ENCODE assay signal across 41 cellular contexts in the genomic region with DNA sequence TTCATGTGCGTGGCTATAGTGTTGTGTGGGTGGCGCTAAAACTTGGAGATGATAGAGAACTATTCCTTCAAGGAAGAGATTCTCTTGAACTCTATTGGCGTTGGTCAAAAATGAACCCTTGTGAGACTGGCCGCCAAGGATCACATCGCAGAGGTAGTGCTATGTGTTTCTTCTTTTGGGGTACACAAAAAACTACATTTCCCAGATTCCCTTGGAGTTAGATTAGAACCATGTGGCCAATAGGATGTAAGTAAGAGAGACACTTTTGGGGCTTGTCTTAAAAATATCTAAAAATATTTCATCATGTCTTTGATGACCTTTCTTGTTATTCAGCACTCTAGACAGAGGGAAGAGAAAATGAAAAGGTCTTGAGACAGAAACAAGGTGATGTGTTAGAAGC. TPM values are rescaled to one million over a fixed set of nuclear protein-coding genes. Genes with fewer than 3 reads are reported as not detected.
"Had no signal": no experiment of that assay in that cellular context is flagged by ENCODE, and none has a peak within 500 bp of the region (broad histone marks: within the 10 kb centered on the region; RNA-seq: fewer than 3 reads in every experiment).

No MANE protein-coding gene starts in this region.

- H3K27me3 Mint-ChIP-seq: brain had no signal

- H3K4me1 ChIP-seq: adrenal gland, ascending aorta, body of pancreas, breast epithelium had no signal

- H3K4me3 Mint-ChIP-seq: activated naive CD4-positive, alpha-beta T cell treated with anti-CD3 and anti-CD28 coated beads for 36 hours; activated naive CD4-positive, alpha-beta T cell treated with anti-CD3 and anti-CD28 coated beads, Interleukin-2, amount 10 ng/mL, durations not matched to agents 7 days and 5 days; activated naive CD4-positive, alpha-beta T cell treated with anti-CD3 and anti-CD28 coated beads, Interleukin-2, amount 50 U/mL, for 24 hours; activated naive CD8-positive, alpha-beta T cell; activated naive CD8-positive, alpha-beta T cell treated with anti-CD3 and anti-CD28 coated beads for 36 hours; activated naive CD8-positive, alpha-beta T cell treated with anti-CD3 and anti-CD28 coated beads, Interleukin-2, amount 10 ng/mL, durations not matched to agents 7 days and 5 days; activated naive CD8-positive, alpha-beta T cell treated with anti-CD3 and anti-CD28 coated beads, Interleukin-2, amount 50 U/mL, for 24 hours; activated T-cell treated with anti-CD3 and anti-CD28 coated beads, Interleukin-2, amount 50 U/mL, for 4 hours; activated T-cell treated with anti-CD3 and anti-CD28 coated beads, Interleukin-2, amount 50 U/mL, for 72 hours; activated T-helper 1 cell treated with anti-CD3 and anti-CD28 coated beads, Interleukin-12 subunit alpha, Interleukin-12 subunit beta, Interleukin-2, Interleukin-4 antibody, amounts not matched to agents 30 ng/mL and 10 ng/mL and 1 ng/mL, durations not matched to agents 14 hours and 24 hours and 36 hours; activated T-helper 17 cell treated with anti-CD3 and anti-CD28 coated beads, Interleukin-2, amount 50 U/mL, for 72 hours; brain; central memory CD8-positive, alpha-beta T cell had no signal

- H3K27me3 ChIP-seq: adrenal gland, ascending aorta, brain microvascular endothelial cell, breast epithelium, cardiac muscle cell had no signal

- H3K4me3 ChIP-seq: adrenal gland, ascending aorta, body of pancreas, breast epithelium, cardiac muscle cell had no signal

- H3K9me3 Mint-ChIP-seq: activated naive CD4-positive, alpha-beta T cell treated with anti-CD3 and anti-CD28 coated beads for 36 hours; activated naive CD4-positive, alpha-beta T cell treated with anti-CD3 and anti-CD28 coated beads, Interleukin-2, amount 10 ng/mL, durations not matched to agents 7 days and 5 days; activated naive CD4-positive, alpha-beta T cell treated with anti-CD3 and anti-CD28 coated beads, Interleukin-2, amount 50 U/mL, for 24 hours; activated naive CD4-positive, alpha-beta T cell treated with anti-CD3 and anti-CD28 coated beads, Interleukin-2, amount 50 U/mL, for 72 hours; activated naive CD8-positive, alpha-beta T cell treated with anti-CD3 and anti-CD28 coated beads for 36 hours; activated naive CD8-positive, alpha-beta T cell treated with anti-CD3 and anti-CD28 coated beads, Interleukin-2, amount 10 ng/mL, durations not matched to agents 7 days and 5 days; activated naive CD8-positive, alpha-beta T cell treated with anti-CD3 and anti-CD28 coated beads, Interleukin-2, amount 50 U/mL, for 24 hours; activated T-cell treated with anti-CD3 and anti-CD28 coated beads, Interleukin-2, amount 50 U/mL, for 4 hours; activated T-cell treated with anti-CD3 and anti-CD28 coated beads, Interleukin-2, amount 50 U/mL, for 72 hours; activated T-helper 1 cell treated with anti-CD3 and anti-CD28 coated beads, Interleukin-12 subunit alpha, Interleukin-12 subunit beta, Interleukin-2, Interleukin-4 antibody, amounts not matched to agents 30 ng/mL and 10 ng/mL and 1 ng/mL, durations not matched to agents 14 hours and 24 hours and 36 hours; activated T-helper 17 cell treated with anti-CD3 and anti-CD28 coated beads, Interleukin-2, amount 50 U/mL, for 72 hours; activated T-helper 2 cell treated with anti-CD3 and anti-CD28 coated beads, Interferon-gamma antibody, Interleukin-2, Interleukin-4, amounts not matched to agents 10 μg/mL and 5 μg/mL and 100 μg/mL, durations not matched to agents 14 hours and 24 hours and 36 hours; brain; central memory CD8-positive, alpha-beta T cell had no signal

- H3K27ac Mint-ChIP-seq: activated naive CD4-positive, alpha-beta T cell treated with anti-CD3 and anti-CD28 coated beads for 36 hours; activated naive CD4-positive, alpha-beta T cell treated with anti-CD3 and anti-CD28 coated beads, Interleukin-2, amount 10 ng/mL, durations not matched to agents 7 days and 5 days; activated naive CD4-positive, alpha-beta T cell treated with anti-CD3 and anti-CD28 coated beads, Interleukin-2, amount 50 U/mL, for 24 hours; activated naive CD4-positive, alpha-beta T cell treated with anti-CD3 and anti-CD28 coated beads, Interleukin-2, amount 50 U/mL, for 72 hours; activated naive CD8-positive, alpha-beta T cell; activated naive CD8-positive, alpha-beta T cell treated with anti-CD3 and anti-CD28 coated beads for 36 hours; activated naive CD8-positive, alpha-beta T cell treated with anti-CD3 and anti-CD28 coated beads, Interleukin-2, amount 10 ng/mL, durations not matched to agents 7 days and 5 days; activated naive CD8-positive, alpha-beta T cell treated with anti-CD3 and anti-CD28 coated beads, Interleukin-2, amount 50 U/mL, for 24 hours; activated T-cell treated with anti-CD3 and anti-CD28 coated beads, Interleukin-2, amount 50 U/mL, for 72 hours; activated T-helper 1 cell treated with anti-CD3 and anti-CD28 coated beads, Interleukin-12 subunit alpha, Interleukin-12 subunit beta, Interleukin-2, Interleukin-4 antibody, amounts not matched to agents 30 ng/mL and 10 ng/mL and 1 ng/mL, durations not matched to agents 14 hours and 24 hours and 36 hours; activated T-helper 17 cell treated with anti-CD3 and anti-CD28 coated beads, Interleukin-2, amount 50 U/mL, for 72 hours; activated T-helper 2 cell treated with anti-CD3 and anti-CD28 coated beads, Interferon-gamma antibody, Interleukin-2, Interleukin-4, amounts not matched to agents 10 μg/mL and 5 μg/mL and 100 μg/mL, durations not matched to agents 14 hours and 24 hours and 36 hours; brain had no signal

- H3K9me3 ChIP-seq: adrenal gland, ascending aorta, body of pancreas, breast epithelium had no signal

- H3K27ac ChIP-seq: adrenal gland, ascending aorta, body of pancreas, brain microvascular endothelial cell, breast epithelium, cardiac muscle cell had no signal

- H3K36me3 Mint-ChIP-seq: activated naive CD4-positive, alpha-beta T cell treated with anti-CD3 and anti-CD28 coated beads, Interleukin-2, amount 10 ng/mL, durations not matched to agents 7 days and 5 days; activated naive CD4-positive, alpha-beta T cell treated with anti-CD3 and anti-CD28 coated beads, Interleukin-2, amount 50 U/mL, for 24 hours; activated naive CD4-positive, alpha-beta T cell treated with anti-CD3 and anti-CD28 coated beads, Interleukin-2, amount 50 U/mL, for 72 hours; activated naive CD8-positive, alpha-beta T cell; activated naive CD8-positive, alpha-beta T cell treated with anti-CD3 and anti-CD28 coated beads for 36 hours; activated naive CD8-positive, alpha-beta T cell treated with anti-CD3 and anti-CD28 coated beads, Interleukin-2, amount 10 ng/mL, durations not matched to agents 7 days and 5 days; brain had no signal

- FAIRE-seq: astrocyte, bronchial epithelial cell, colon had no signal

- ATAC-seq: activated naive CD4-positive, alpha-beta T cell treated with anti-CD3 and anti-CD28 coated beads, Interleukin-2, amount 50 U/mL, for 72 hours; activated naive CD8-positive, alpha-beta T cell treated with anti-CD3 and anti-CD28 coated beads, Interleukin-2, amount 50 U/mL, for 24 hours; activated T-cell treated with anti-CD3 and anti-CD28 coated beads, Interleukin-2, amount 50 U/mL, for 4 hours; activated T-cell treated with anti-CD3 and anti-CD28 coated beads, Interleukin-2, amount 50 U/mL, for 72 hours; activated T-helper 17 cell treated with anti-CD3 and anti-CD28 coated beads, Interleukin-2, amount 50 U/mL, for 72 hours; body of pancreas had no signal

- H3K36me3 ChIP-seq: adrenal gland, ascending aorta, brain microvascular endothelial cell, breast epithelium, cardiac muscle cell had no signal

- DNase-seq: activated effector memory CD4-positive, alpha-beta T cell treated with anti-CD3 and anti-CD28 coated beads, Interleukin-2, amount 50 U/mL, for 16 hours; activated effector memory CD4-positive, alpha-beta T cell treated with Interleukin-2 at 50 U/mL for 16 hours; activated gamma-delta T cell; activated gamma-delta T cell treated with Interleukin-2 at 50 U/mL for 16 hours; activated naive CD4-positive, alpha-beta T cell; activated naive CD4-positive, alpha-beta T cell treated with anti-CD3 and anti-CD28 coated beads for 36 hours; activated naive CD4-positive, alpha-beta T cell treated with anti-CD3 and anti-CD28 coated beads, Interleukin-2, amount 10 ng/mL, durations not matched to agents 7 days and 5 days; activated naive CD4-positive, alpha-beta T cell treated with anti-CD3 and anti-CD28 coated beads, Interleukin-2, amount 50 U/mL, for 16 hours; activated naive CD4-positive, alpha-beta T cell treated with Interleukin-2 at 50 U/mL for 16 hours; activated naive CD8-positive, alpha-beta T cell treated with anti-CD3 and anti-CD28 coated beads for 36 hours; activated naive CD8-positive, alpha-beta T cell treated with anti-CD3 and anti-CD28 coated beads, Interleukin-2, amount 10 ng/mL, durations not matched to agents 7 days and 5 days; activated naive CD8-positive, alpha-beta T cell treated with anti-CD3 and anti-CD28 coated beads, Interleukin-2, amount 50 U/mL, for 24 hours; activated T-cell treated with anti-CD3 and anti-CD28 coated beads, Interleukin-2, amount 50 U/mL, for 4 hours; activated T-cell treated with anti-CD3 and anti-CD28 coated beads, Interleukin-2, amount 50 U/mL, for 48 hours; activated T-cell treated with anti-CD3 and anti-CD28 coated beads, Interleukin-2, amount 50 U/mL, for 72 hours; adrenal gland; amniotic stem cell; amygdala; anterior cingulate cortex; aorta; body of pancreas; brain microvascular endothelial cell; caudate nucleus; central memory CD4-positive, alpha-beta T cell; cerebellar nuclear complex had no signal

RNA-seq across cellular contexts. Expression of a gene that starts 25.4 kb away (rescaled TPM):
- total RNA-seq: activated naive CD4-positive, alpha-beta T cell treated with anti-CD3 and anti-CD28 coated beads for 36 hours; activated naive CD4-positive, alpha-beta T cell treated with anti-CD3 and anti-CD28 coated beads, Interleukin-2, amount 50 U/mL, for 72 hours; activated naive CD8-positive, alpha-beta T cell treated with anti-CD3 and anti-CD28 coated beads, Interleukin-2, amount 10 ng/mL, durations not matched to agents 7 days and 5 days; activated T-cell treated with anti-CD3 and anti-CD28 coated beads, Interleukin-2, amount 50 U/mL, for 4 hours; activated T-helper 1 cell treated with anti-CD3 and anti-CD28 coated beads, Interleukin-12 subunit alpha, Interleukin-12 subunit beta, Interleukin-2, Interleukin-4 antibody, amounts not matched to agents 30 ng/mL and 10 ng/mL and 1 ng/mL, durations not matched to agents 14 hours and 24 hours and 36 hours; activated T-helper 17 cell treated with anti-CD3 and anti-CD28 coated beads, Interleukin-2, amount 50 U/mL, for 72 hours; activated T-helper 2 cell treated with anti-CD3 and anti-CD28 coated beads, Interferon-gamma antibody, Interleukin-2, Interleukin-4, amounts not matched to agents 10 μg/mL and 5 μg/mL and 100 μg/mL, durations not matched to agents 14 hours and 24 hours and 36 hours; aorta; ascending aorta; astrocyte; body of pancreas; bronchial epithelial cell; cardiac muscle cell; cardiac septum; chondrocyte had no signal
